ENCODE assay signal across 19 cellular contexts in genomic region chr4:184937745-184938144, GRCh38.
DNase-seq lines count a peak whose midpoint lies in the region; ATAC-seq, FAIRE-seq and TF ChIP-seq lines count a peak whose summit lies in the region.
"Had no signal": no experiment of that assay in that cellular context is flagged by ENCODE, and none has a peak within 500 bp of the region (broad histone marks: within the 10 kb centered on the region; RNA-seq: fewer than 3 reads in every experiment).

No MANE protein-coding gene starts in this region.

- FAIRE-seq in pancreas (lab: Jason Lieb, UNC), result no peak
- FAIRE-seq: A204.1 had no signal

- no peak overlapping the region for H3K4me3 Mint-ChIP-seq in chondrocyte (ENCODE audit: unreplicated experiment)
- no peak overlapping the region for H3K4me3 Mint-ChIP-seq in MCF 10A (ENCODE audit: unreplicated experiment)
- H3K4me3 Mint-ChIP-seq: activated CD8-positive, alpha-beta T cell treated with anti-CD3 and anti-CD28 coated beads, Interleukin-2, amount 10 ng/mL, durations not matched to agents 7 days and 5 days; CD14-positive monocyte had no signal

- H3K27me3 Mint-ChIP-seq in chondrocyte (ENCODE audit: low read depth), result peaks cover 5% of the 10 kb centered on the region
- no peaks in the 10 kb centered on the region for H3K27me3 Mint-ChIP-seq in MCF 10A (ENCODE audit: insufficient read depth, unreplicated experiment)

- H3K36me3 ChIP-seq in pancreas (no peaks in the 10 kb centered on the region), tibial artery (no peaks in the 10 kb centered on the region)
- H3K36me3 ChIP-seq: ascending aorta, sigmoid colon, thoracic aorta had no signal

- H3K36me3 Mint-ChIP-seq in chondrocyte (ENCODE audit: low read depth), result peaks cover 5% of the 10 kb centered on the region
- peaks cover 9% of the 10 kb centered on the region for H3K36me3 Mint-ChIP-seq in MCF 10A (ENCODE audit: insufficient read depth, unreplicated experiment)
- H3K36me3 Mint-ChIP-seq: CD14-positive monocyte had no signal

- H3K27me3 ChIP-seq in pancreas (no peaks in the 10 kb centered on the region), tibial artery (peaks cover 0 to 3% of the 10 kb centered on the region in 2 donors)
- H3K27me3 ChIP-seq: ascending aorta had no signal

- DNase-seq in DMS 273 (lab: John Stamatoyannopoulos, UW; ENCODE audit: unreplicated experiment), result peak; percentile 78
- no peak for DNase-seq in DMS 273 treated with DMSO at 0.1 percent for 48 hours (lab: John Stamatoyannopoulos, UW)
- peak; percentile 57 for DNase-seq in NCI-H2171 treated with DMSO at 0.1 percent for 48 hours (lab: John Stamatoyannopoulos, UW)
- peak; percentile 43 for DNase-seq in chondrocyte (ENCODE audit: low spot score)
- no peak for DNase-seq in pancreas
- DNase-seq in kidney tubule cell (ENCODE audit: low spot score), result no peak
- DNase-seq in MCF 10A (ENCODE audit: unreplicated experiment), result no peak
- no peak for DNase-seq in tibial artery
- DNase-seq: activated CD8-positive, alpha-beta T cell treated with anti-CD3 and anti-CD28 coated beads, Interleukin-2, amount 10 ng/mL, durations not matched to agents 7 days and 5 days; activated effector memory CD4-positive, alpha-beta T cell treated with Interleukin-2 at 50 U/mL for 16 hours; cortex of kidney; MV-4-11; nucleus accumbens; sigmoid colon; stimulated activated CD4-positive, alpha-beta T cell treated with anti-CD3 and anti-CD28 coated beads, Interleukin-4, amount 100 ng/mL, for 24 hours had no signal

- H3K9me3 ChIP-seq in pancreas (no peaks in the 10 kb centered on the region), tibial artery (no peaks in the 10 kb centered on the region)
- H3K9me3 ChIP-seq: ascending aorta, sigmoid colon, thoracic aorta had no signal

- POLR2A ChIA-PET in MCF 10A (lab: Yijun Ruan, JAX), result interaction anchor here (0.7 to 0.9 kb wide), 2 partner anchors 9 to 38 kb away, joined by 3 to 4 read pairs; no protein-coding TSS in a partner anchor

- no peak overlapping the region for H3K27ac Mint-ChIP-seq in chondrocyte (ENCODE audit: unreplicated experiment)
- H3K27ac Mint-ChIP-seq in MCF 10A (ENCODE audit: low read depth, unreplicated experiment), result no peak overlapping the region
- H3K27ac Mint-ChIP-seq: activated CD8-positive, alpha-beta T cell treated with anti-CD3 and anti-CD28 coated beads, Interleukin-2, amount 10 ng/mL, durations not matched to agents 7 days and 5 days; CD14-positive monocyte had no signal

- CTCF ChIA-PET in MCF 10A (lab: Yijun Ruan, JAX), result interaction anchor here (0.6 kb wide), 2 partner anchors 75 to 237 kb away, joined by 3 read pairs; no protein-coding TSS in a partner anchor

- TF ChIP-seq CTCF in chondrocyte (IDR thresholded peaks at IDR 0.05), result no peak
- TF ChIP-seq CTCF in pancreas (IDR thresholded peaks at IDR 0.05), result no peak
- no peak for TF ChIP-seq CTCF in MCF 10A (IDR thresholded peaks at IDR 0.05; ENCODE audit: unreplicated experiment)
- TF ChIP-seq CTCF in tibial artery (IDR thresholded peaks at IDR 0.05), result no peak

- H3K4me1 Mint-ChIP-seq in chondrocyte (ENCODE audit: low read depth) (peaks cover 9% of the 10 kb centered on the region), MCF 10A (ENCODE audit: insufficient read depth, unreplicated experiment) (no peaks in the 10 kb centered on the region)
- H3K4me1 Mint-ChIP-seq: CD14-positive monocyte had no signal

- WGBS in pancreas, 2 donors, result 18 to 29% methylated on average over 10 of the region's 10 CpGs

- H3K4me1 ChIP-seq in pancreas (peaks cover 9 to 10% (median 10%) of the 10 kb centered on the region in 3 donors), tibial artery (peaks cover 0 to 8% (median 0%) of the 10 kb centered on the region in 4 donors)
- H3K4me1 ChIP-seq: ascending aorta had no signal

- no TSS peak for BruUV-seq in MCF 10A (replicated peaks; lab: Mats Ljungman, UMichigan)

- ATAC-seq in pancreas, result peak; percentile 44 to 67 (median 64)
- ATAC-seq: activated CD8-positive, alpha-beta T cell treated with anti-CD3 and anti-CD28 coated beads, Interleukin-2, amount 10 ng/mL, durations not matched to agents 7 days and 5 days had no signal

- peaks cover 7% of the 10 kb centered on the region for H3K9me3 Mint-ChIP-seq in chondrocyte (ENCODE audit: low read depth)
- peaks cover 16% of the 10 kb centered on the region for H3K9me3 Mint-ChIP-seq in MCF 10A (ENCODE audit: unreplicated experiment)

- H3K4me3 ChIP-seq in pancreas, result no peak overlapping the region
- H3K4me3 ChIP-seq in tibial artery, result no peak overlapping the region
- H3K4me3 ChIP-seq: ascending aorta, sigmoid colon, thoracic aorta had no signal

- intact Hi-C loops in pancreas (cut with DNase I) (no loop called here), MCF 10A (cut with micrococcal nuclease) (loop anchor here (10.0 kb wide), 1 partner anchor 1113 kb away; no protein-coding TSS in a partner anchor), tibial artery (cut with DNase I; ENCODE audit: low total_unique reads) (no loop called here)

- H3K27ac ChIP-seq in pancreas (no peak overlapping the region), tibial artery (no peak overlapping the region)
- H3K27ac ChIP-seq: ascending aorta, sigmoid colon, thoracic aorta had no signal

Comparison
In these comparisons a context has a peak if more than half of its experiments do, and no peak if none do; other contexts are left out.
1. DNase-seq: peak in DMS 273 (single experiment), NCI-H2171 treated with DMSO at 0.1 percent for 48 hours (single experiment) and chondrocyte (single experiment); none in DMS 273 treated with DMSO at 0.1 percent for 48 hours (single experiment), pancreas (0 of 6), kidney tubule cell (single experiment), MCF 10A (single experiment) and tibial artery (0 of 2).